32 cellular contexts compared by ENCODE assay signal in genomic region chr3:142690613-142691012, GRCh38.
"Had no signal": no experiment of that assay in that cellular context is flagged by ENCODE, and none has a peak within 500 bp of the region (broad histone marks: within the 10 kb centered on the region; RNA-seq: fewer than 3 reads in every experiment).

No MANE protein-coding gene starts in this region.

- H3K79me2 ChIP-seq: parathyroid adenoma had no signal

- H3K9me3 Mint-ChIP-seq: naive B cell; naive thymus-derived CD8-positive, alpha-beta T cell; natural killer cell treated with Interleukin-12 subunit alpha and Interleukin-12 subunit beta and Interleukin-15 and Interleukin-18, amount 100 ng/mL, for 72 hours; nephron progenitor cell; neural progenitor cell; stimulated activated naive B cell treated with anti-CD40 and anti-IgM and Interleukin-4, amounts not matched to agents 10 μg/mL and 1 μg/mL and 100 μg/mL, for 72 hours; stimulated activated naive CD8-positive, alpha-beta T cell treated with anti-CD3 and anti-CD28 coated beads, Interleukin-15, Interleukin-2, amounts not matched to agents 100 ng/mL and 50 ng/mL, for 24 hours had no signal

- DNase-seq: naive B cell; naive thymus-derived CD8-positive, alpha-beta T cell; nephron progenitor cell; occipital lobe; ovary; posterior cingulate gyrus; psoas muscle; right cardiac atrium; right lobe of liver; sigmoid colon; spleen; stimulated activated CD4-positive, alpha-beta T cell treated with anti-CD3 and anti-CD28 coated beads, Interleukin-12 subunit alpha, Interleukin-12 subunit beta, amount 100 ng/mL, for 4 hours; stimulated activated CD4-positive, alpha-beta T cell treated with anti-CD3 and anti-CD28 coated beads, Interleukin-1b, Interleukin-23, amount 100 ng/mL, for 48 hours; stimulated activated CD4-positive, alpha-beta T cell treated with anti-CD3 and anti-CD28 coated beads, Interleukin-4, amount 100 ng/mL, for 1 hour; stimulated activated CD4-positive, alpha-beta T cell treated with anti-CD3 and anti-CD28 coated beads, Interleukin-4, amount 100 ng/mL, for 4 hours; stimulated activated CD8-positive, alpha-beta memory T cell treated with anti-CD3 and anti-CD28 coated beads, Interleukin-4, amount 100 ng/mL, for 48 hours; stimulated activated naive B cell treated with anti-CD40 and anti-IgM and Interleukin-4, amounts not matched to agents 10 μg/mL and 1 μg/mL and 100 μg/mL, for 72 hours; stimulated activated naive CD4-positive, alpha-beta T cell treated with Interleukin-2 at 50 U/mL for 16 hours; stomach; thyroid gland; trophoblast cell; upper lobe of left lung had no signal

- H3K4me2 ChIP-seq: neural progenitor cell, smooth muscle cell had no signal

- H3K36me3 ChIP-seq: neural progenitor cell, ovary, right lobe of liver, sigmoid colon, spleen, thoracic aorta, thyroid gland, tibial nerve, upper lobe of left lung, vagina had no signal

- H3K4me3 ChIP-seq: neural progenitor cell, ovary, psoas muscle, right lobe of liver, sigmoid colon, skin epidermis, smooth muscle cell, spleen, stomach, thoracic aorta, thyroid gland, tibial nerve, upper lobe of left lung, vagina had no signal

- H2AFZ ChIP-seq: neural progenitor cell, parathyroid adenoma had no signal

- ATAC-seq: naive thymus-derived CD8-positive, alpha-beta T cell; natural killer cell treated with Interleukin-12 subunit alpha and Interleukin-12 subunit beta and Interleukin-15 and Interleukin-18, amount 100 ng/mL, for 72 hours; psoas muscle; right cardiac atrium; right lobe of liver; stimulated activated naive B cell treated with anti-CD40 and anti-IgM and Interleukin-4, amounts not matched to agents 10 μg/mL and 1 μg/mL and 100 μg/mL, for 72 hours had no signal

- H3K27ac ChIP-seq: neural progenitor cell, ovary, parathyroid adenoma, psoas muscle, right lobe of liver, sigmoid colon, skin epidermis, spleen, stomach, thoracic aorta, thyroid gland, tibial nerve, upper lobe of left lung, vagina had no signal

- H3K9ac ChIP-seq: neural progenitor cell, parathyroid adenoma had no signal

- H3K4me1 Mint-ChIP-seq: naive B cell; naive thymus-derived CD8-positive, alpha-beta T cell; nephron progenitor cell; neural progenitor cell; stimulated activated naive B cell treated with anti-CD40 and anti-IgM and Interleukin-4, amounts not matched to agents 10 μg/mL and 1 μg/mL and 100 μg/mL, for 72 hours had no signal

- H3K4me3 Mint-ChIP-seq: naive B cell; naive thymus-derived CD8-positive, alpha-beta T cell; natural killer cell treated with Interleukin-12 subunit alpha and Interleukin-12 subunit beta and Interleukin-15 and Interleukin-18, amount 100 ng/mL, for 72 hours; nephron progenitor cell; neural progenitor cell; stimulated activated naive B cell treated with anti-CD40 and anti-IgM and Interleukin-4, amounts not matched to agents 10 μg/mL and 1 μg/mL and 100 μg/mL, for 72 hours; stimulated activated naive CD8-positive, alpha-beta T cell treated with anti-CD3 and anti-CD28 coated beads, Interleukin-15, Interleukin-2, amounts not matched to agents 100 ng/mL and 50 ng/mL, for 24 hours had no signal

- H3K9me3 ChIP-seq: ovary, psoas muscle, right lobe of liver, sigmoid colon, spleen, stomach, thoracic aorta, thyroid gland, tibial nerve, upper lobe of left lung, vagina had no signal

- H3K27me3 ChIP-seq: neural progenitor cell, ovary, right lobe of liver, sigmoid colon, spleen, stomach, thyroid gland, tibial nerve, upper lobe of left lung, vagina had no signal

- H3K36me3 Mint-ChIP-seq: naive B cell; natural killer cell treated with Interleukin-12 subunit alpha and Interleukin-12 subunit beta and Interleukin-15 and Interleukin-18, amount 100 ng/mL, for 72 hours; neural progenitor cell; stimulated activated naive B cell treated with anti-CD40 and anti-IgM and Interleukin-4, amounts not matched to agents 10 μg/mL and 1 μg/mL and 100 μg/mL, for 72 hours had no signal

- H3K27me3 Mint-ChIP-seq: naive B cell; naive thymus-derived CD8-positive, alpha-beta T cell; natural killer cell treated with Interleukin-12 subunit alpha and Interleukin-12 subunit beta and Interleukin-15 and Interleukin-18, amount 100 ng/mL, for 72 hours; progenitor cell of endocrine pancreas; stimulated activated naive B cell treated with anti-CD40 and anti-IgM and Interleukin-4, amounts not matched to agents 10 μg/mL and 1 μg/mL and 100 μg/mL, for 72 hours; stimulated activated naive CD8-positive, alpha-beta T cell treated with anti-CD3 and anti-CD28 coated beads, Interleukin-15, Interleukin-2, amounts not matched to agents 100 ng/mL and 50 ng/mL, for 24 hours had no signal

- H3K27ac Mint-ChIP-seq: naive B cell; naive thymus-derived CD8-positive, alpha-beta T cell; natural killer cell treated with Interleukin-12 subunit alpha and Interleukin-12 subunit beta and Interleukin-15 and Interleukin-18, amount 100 ng/mL, for 72 hours; nephron progenitor cell; neural progenitor cell; progenitor cell of endocrine pancreas; stimulated activated naive B cell treated with anti-CD40 and anti-IgM and Interleukin-4, amounts not matched to agents 10 μg/mL and 1 μg/mL and 100 μg/mL, for 72 hours; stimulated activated naive CD8-positive, alpha-beta T cell treated with anti-CD3 and anti-CD28 coated beads, Interleukin-15, Interleukin-2, amounts not matched to agents 100 ng/mL and 50 ng/mL, for 24 hours had no signal
